ENCODE assay signal across 26 cellular contexts in genomic region chr5:180637962-180638680, GRCh38. TPM values are rescaled to one million over a fixed set of nuclear protein-coding genes. Genes with fewer than 3 reads are reported as not detected.
DNase-seq lines count a peak whose midpoint lies in the region; ATAC-seq and TF ChIP-seq lines count a peak whose summit lies in the region.
"Had no signal": no experiment of that assay in that cellular context is flagged by ENCODE, and none has a peak within 500 bp of the region (broad histone marks: within the 10 kb centered on the region; RNA-seq: fewer than 3 reads in every experiment).

No MANE protein-coding gene starts in this region.

- no peak for TF ChIP-seq POLR2A in GM18505 (IDR thresholded peaks at IDR 0.05; ENCODE audit: borderline replicate concordance, extremely low read depth, insufficient read depth, insufficient read length)

- DNase-seq in stimulated activated naive CD8-positive, alpha-beta T cell treated with anti-CD3 and anti-CD28 coated beads, Interleukin-15, Interleukin-2, amounts not matched to agents 100 U/mL and 50 U/mL, for 24 hours: peak; percentile 1
- no peak for DNase-seq in stimulated activated naive CD8-positive, alpha-beta T cell treated with anti-CD3 and anti-CD28 coated beads, Interleukin-15, amount 100 ng/mL, for 72 hours
- DNase-seq in glutamatergic neuron (peak; percentile 9), omental fat pad (ENCODE audit: low spot score) (peak; percentile 3)
- DNase-seq: activated gamma-delta T cell treated with Interleukin-2 at 50 U/mL for 16 hours; activated T-cell treated with anti-CD3 and anti-CD28 coated beads, Interleukin-2, amount 50 U/mL, for 1 hour; brain microvascular endothelial cell; COR-L47; DMS79 treated with DMSO at 0.1 percent for 48 hours; effector CD4-positive, alpha-beta T cell; GF-D8; islet precursor cell; KG1; mammary epithelial cell; NCI-H1417 treated with DMSO at 0.1 percent for 48 hours; NCI-H2081 treated with DMSO at 0.1 percent for 48 hours; NCI-H82; stimulated activated CD8-positive, alpha-beta memory T cell treated with anti-CD3 and anti-CD28 coated beads, Interleukin-4, amount 100 ng/mL, for 48 hours; T-helper 2 cell; transverse colon had no signal

- ATAC-seq in stimulated activated naive CD8-positive, alpha-beta T cell treated with anti-CD3 and anti-CD28 coated beads, Interleukin-15, Interleukin-2, amounts not matched to agents 100 U/mL and 50 U/mL, for 24 hours: no peak
- no peak for ATAC-seq in stimulated activated naive CD8-positive, alpha-beta T cell treated with anti-CD3 and anti-CD28 coated beads, Interleukin-15, amount 100 ng/mL, for 72 hours
- ATAC-seq in omental fat pad (ENCODE audit: low FRiP score): no peak
- no peak for ATAC-seq in GM21381 (IDR thresholded peaks at IDR 0.05; ENCODE audit: unreplicated experiment)
- ATAC-seq in GM19324 (IDR thresholded peaks at IDR 0.05; ENCODE audit: low FRiP score, unreplicated experiment): no peak
- ATAC-seq in GM18505 (IDR thresholded peaks at IDR 0.05; ENCODE audit: unreplicated experiment): no peak
- ATAC-seq: HCT116 had no signal

- H3K27me3 Mint-ChIP-seq in stimulated activated naive CD8-positive, alpha-beta T cell treated with anti-CD3 and anti-CD28 coated beads, Interleukin-15, amount 100 ng/mL, for 72 hours: no peaks in the 10 kb centered on the region
- H3K27me3 Mint-ChIP-seq in glutamatergic neuron (ENCODE audit: unreplicated experiment): peaks cover 11% of the 10 kb centered on the region

- H3K4me1 Mint-ChIP-seq in stimulated activated naive CD8-positive, alpha-beta T cell treated with anti-CD3 and anti-CD28 coated beads, Interleukin-15, amount 100 ng/mL, for 72 hours: peaks cover 6% of the 10 kb centered on the region
- no peaks in the 10 kb centered on the region for H3K4me1 Mint-ChIP-seq in glutamatergic neuron (ENCODE audit: low read depth, unreplicated experiment)

- no peaks in the 10 kb centered on the region for H3K9me3 Mint-ChIP-seq in stimulated activated naive CD8-positive, alpha-beta T cell treated with anti-CD3 and anti-CD28 coated beads, Interleukin-15, amount 100 ng/mL, for 72 hours
- peaks cover 2% of the 10 kb centered on the region for H3K9me3 Mint-ChIP-seq in glutamatergic neuron (ENCODE audit: unreplicated experiment)
- H3K9me3 Mint-ChIP-seq: neural progenitor cell had no signal

- no peak overlapping the region for H3K4me3 Mint-ChIP-seq in stimulated activated naive CD8-positive, alpha-beta T cell treated with anti-CD3 and anti-CD28 coated beads, Interleukin-15, amount 100 ng/mL, for 72 hours
- no peak overlapping the region for H3K4me3 Mint-ChIP-seq in glutamatergic neuron (ENCODE audit: unreplicated experiment)

- no peak for TF ChIP-seq CTCF in glutamatergic neuron (IDR thresholded peaks at IDR 0.05; ENCODE audit: partially characterized antibody, unreplicated experiment)
- TF ChIP-seq CTCF in omental fat pad (IDR thresholded peaks at IDR 0.05): no peak

- H3K36me3 Mint-ChIP-seq in glutamatergic neuron (ENCODE audit: unreplicated experiment): no peaks in the 10 kb centered on the region
- H3K36me3 Mint-ChIP-seq: neural progenitor cell had no signal

- H3K27ac Mint-ChIP-seq in stimulated activated naive CD8-positive, alpha-beta T cell treated with anti-CD3 and anti-CD28 coated beads, Interleukin-15, amount 100 ng/mL, for 72 hours: no peak overlapping the region
- no peak overlapping the region for H3K27ac Mint-ChIP-seq in glutamatergic neuron (ENCODE audit: unreplicated experiment)
- H3K27ac Mint-ChIP-seq: neural progenitor cell had no signal

RNA-seq across cellular contexts. Expression of gene FLT4, which starts 11.3 kb away (rescaled TPM):
- total RNA-seq in glutamatergic neuron (ENCODE audit: unreplicated experiment): 0.17 TPM
- 10 to 100 TPM in 2 of 4 donors, 1 to 10 TPM in 2; 8.9 to 50.6 (median 15.4) TPM for total RNA-seq in omental fat pad
- total RNA-seq: mammary epithelial cell had no signal

RNA-seq across cellular contexts. Expression of gene SCGB3A1, which starts 46.8 kb away (rescaled TPM):
- total RNA-seq in glutamatergic neuron (ENCODE audit: unreplicated experiment) (not detected), omental fat pad (not detected)
- total RNA-seq: epithelial cell of proximal tubule, mammary epithelial cell, transverse colon had no signal

Comparison
In these comparisons a context has a peak if more than half of its experiments do, and no peak if none do; other contexts are left out.
1. DNase-seq: peak in stimulated activated naive CD8-positive, alpha-beta T cell treated with anti-CD3 and anti-CD28 coated beads, Interleukin-15, Interleukin-2, amounts not matched to agents 100 U/mL and 50 U/mL, for 24 hours (single experiment), glutamatergic neuron (single experiment) and omental fat pad (single experiment); none in stimulated activated naive CD8-positive, alpha-beta T cell treated with anti-CD3 and anti-CD28 coated beads, Interleukin-15, amount 100 ng/mL, for 72 hours (0 of 2).